29 cellular contexts compared by ENCODE assay signal in the genomic region with DNA sequence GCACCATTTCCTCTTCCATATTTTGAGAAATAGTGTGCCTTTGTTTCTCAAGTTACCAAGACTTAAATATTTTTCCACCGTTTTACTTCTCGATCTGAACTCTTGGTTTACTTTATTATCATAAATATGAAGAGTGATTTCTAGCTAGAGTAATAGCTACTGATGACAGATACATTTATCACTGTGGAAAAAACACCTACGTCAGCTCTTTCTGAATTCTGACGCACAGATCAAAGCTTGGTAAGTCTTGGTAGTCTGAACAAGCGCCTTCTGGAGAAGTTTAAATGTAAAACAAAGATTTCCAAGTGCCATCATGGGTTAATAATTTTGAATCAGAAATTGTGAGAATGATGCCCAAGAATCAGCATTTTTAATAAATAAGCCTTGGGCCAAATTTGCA.
"Had no signal": no experiment of that assay in that cellular context is flagged by ENCODE, and none has a peak within 500 bp of the region (broad histone marks: within the 10 kb centered on the region; RNA-seq: fewer than 3 reads in every experiment).

No MANE protein-coding gene starts in this region.

- H3K36me3 ChIP-seq: stomach, suprapubic skin, thoracic aorta, thyroid gland, tibial artery, tibial nerve, transverse colon, upper lobe of left lung, upper lobe of right lung, uterus, vagina had no signal

- H3K4me3 Mint-ChIP-seq: stimulated activated effector memory CD8-positive, alpha-beta T cell treated with anti-CD3 and anti-CD28 coated beads, Interleukin-12 subunit alpha, Interleukin-12 subunit beta, amount 100 ng/mL, for 72 hours; stimulated activated memory B cell treated with anti-CD40 and anti-IgM and Interleukin-4, amounts not matched to agents 10 μg/mL and 1 μg/mL and 100 μg/mL, for 72 hours; stimulated activated naive B cell treated with anti-CD40 and anti-IgM and Interleukin-4, amounts not matched to agents 10 μg/mL and 1 μg/mL and 100 μg/mL, for 72 hours; stimulated activated naive CD8-positive, alpha-beta T cell treated with anti-CD3 and anti-CD28 coated beads, Interleukin-15, amount 100 ng/mL, for 72 hours; stimulated activated naive CD8-positive, alpha-beta T cell treated with anti-CD3 and anti-CD28 coated beads, Interleukin-15, Interleukin-2, amounts not matched to agents 100 ng/mL and 50 ng/mL, for 24 hours; type B pancreatic cell had no signal

- H3K4me3 ChIP-seq: stomach, suprapubic skin, testis, thoracic aorta, thyroid gland, tibial artery, tibial nerve, transverse colon, upper lobe of left lung, upper lobe of right lung, uterus, vagina had no signal

- H3K9me3 ChIP-seq: stomach, suprapubic skin, testis, thoracic aorta, thyroid gland, tibial artery, tibial nerve, transverse colon, upper lobe of left lung, upper lobe of right lung, vagina had no signal

- H3K27me3 Mint-ChIP-seq: stimulated activated memory B cell treated with anti-CD40 and anti-IgM and Interleukin-4, amounts not matched to agents 10 μg/mL and 1 μg/mL and 100 μg/mL, for 72 hours; stimulated activated naive B cell treated with anti-CD40 and anti-IgM and Interleukin-4, amounts not matched to agents 10 μg/mL and 1 μg/mL and 100 μg/mL, for 72 hours; stimulated activated naive CD8-positive, alpha-beta T cell treated with anti-CD3 and anti-CD28 coated beads, Interleukin-15, amount 100 ng/mL, for 72 hours; stimulated activated naive CD8-positive, alpha-beta T cell treated with anti-CD3 and anti-CD28 coated beads, Interleukin-15, Interleukin-2, amounts not matched to agents 100 ng/mL and 50 ng/mL, for 24 hours had no signal

- ATAC-seq: stimulated activated effector memory CD8-positive, alpha-beta T cell treated with anti-CD3 and anti-CD28 coated beads, Interleukin-12 subunit alpha, Interleukin-12 subunit beta, amount 100 ng/mL, for 72 hours; stimulated activated memory B cell treated with anti-CD40 and anti-IgM and Interleukin-4, amounts not matched to agents 10 μg/mL and 1 μg/mL and 100 μg/mL, for 72 hours; stimulated activated naive B cell treated with anti-CD40 and anti-IgM and Interleukin-4, amounts not matched to agents 10 μg/mL and 1 μg/mL and 100 μg/mL, for 72 hours; stimulated activated naive CD8-positive, alpha-beta T cell treated with anti-CD3 and anti-CD28 coated beads, Interleukin-15, amount 100 ng/mL, for 72 hours; stimulated activated naive CD8-positive, alpha-beta T cell treated with anti-CD3 and anti-CD28 coated beads, Interleukin-15, Interleukin-2, amounts not matched to agents 100 U/mL and 50 U/mL, for 24 hours; upper lobe of right lung had no signal

- FAIRE-seq: urothelium cell line had no signal

- H3K36me3 Mint-ChIP-seq: stimulated activated effector memory CD8-positive, alpha-beta T cell treated with anti-CD3 and anti-CD28 coated beads, Interleukin-12 subunit alpha, Interleukin-12 subunit beta, amount 100 ng/mL, for 72 hours; stimulated activated memory B cell treated with anti-CD40 and anti-IgM and Interleukin-4, amounts not matched to agents 10 μg/mL and 1 μg/mL and 100 μg/mL, for 72 hours; stimulated activated naive B cell treated with anti-CD40 and anti-IgM and Interleukin-4, amounts not matched to agents 10 μg/mL and 1 μg/mL and 100 μg/mL, for 72 hours; type B pancreatic cell had no signal

- H3K4me1 ChIP-seq: stomach, suprapubic skin, testis, thyroid gland, tibial artery, tibial nerve, transverse colon, upper lobe of left lung, upper lobe of right lung, uterus, vagina had no signal

- H3K9me3 Mint-ChIP-seq: stimulated activated naive B cell treated with anti-CD40 and anti-IgM and Interleukin-4, amounts not matched to agents 10 μg/mL and 1 μg/mL and 100 μg/mL, for 72 hours; stimulated activated naive CD8-positive, alpha-beta T cell treated with anti-CD3 and anti-CD28 coated beads, Interleukin-15, Interleukin-2, amounts not matched to agents 100 ng/mL and 50 ng/mL, for 24 hours had no signal

- DNase-seq: stimulated activated CD4-positive, alpha-beta T cell treated with anti-CD3 and anti-CD28 coated beads, Interleukin-2, amount 100 ng/mL, for 48 hours; stimulated activated CD4-positive, alpha-beta T cell treated with anti-CD3 and anti-CD28 coated beads, Interleukin-4, amount 100 ng/mL, for 1 hour; stimulated activated CD4-positive, alpha-beta T cell treated with anti-CD3 and anti-CD28 coated beads, Interleukin-4, amount 100 ng/mL, for 24 hours; stimulated activated CD4-positive, alpha-beta T cell treated with anti-CD3 and anti-CD28 coated beads, Interleukin-4, amount 100 ng/mL, for 4 hours; stimulated activated CD8-positive, alpha-beta memory T cell treated with anti-CD3 and anti-CD28 coated beads, Interleukin-4, amount 100 ng/mL, for 48 hours; stimulated activated naive B cell treated with anti-CD40 and anti-IgM and Interleukin-4, amounts not matched to agents 10 μg/mL and 1 μg/mL and 100 μg/mL, for 72 hours; stimulated activated naive CD4-positive, alpha-beta T cell; stimulated activated naive CD4-positive, alpha-beta T cell treated with Interleukin-2 at 50 U/mL for 16 hours; stimulated activated naive CD8-positive, alpha-beta T cell treated with anti-CD3 and anti-CD28 coated beads, Interleukin-15, amount 100 ng/mL, for 72 hours; stimulated activated naive CD8-positive, alpha-beta T cell treated with anti-CD3 and anti-CD28 coated beads, Interleukin-15, Interleukin-2, amounts not matched to agents 100 U/mL and 50 U/mL, for 24 hours; stomach; substantia nigra; testis; thyroid gland; tibial artery; transverse colon; trophoblast cell; upper lobe of left lung; upper lobe of right lung; uterus had no signal

- H3K4me1 Mint-ChIP-seq: stimulated activated effector memory CD8-positive, alpha-beta T cell treated with anti-CD3 and anti-CD28 coated beads, Interleukin-12 subunit alpha, Interleukin-12 subunit beta, amount 100 ng/mL, for 72 hours; stimulated activated memory B cell treated with anti-CD40 and anti-IgM and Interleukin-4, amounts not matched to agents 10 μg/mL and 1 μg/mL and 100 μg/mL, for 72 hours; stimulated activated naive B cell treated with anti-CD40 and anti-IgM and Interleukin-4, amounts not matched to agents 10 μg/mL and 1 μg/mL and 100 μg/mL, for 72 hours; stimulated activated naive CD8-positive, alpha-beta T cell treated with anti-CD3 and anti-CD28 coated beads, Interleukin-15, amount 100 ng/mL, for 72 hours had no signal

- H3K27ac ChIP-seq: stomach, suprapubic skin, testis, thoracic aorta, thyroid gland, tibial artery, tibial nerve, transverse colon, upper lobe of left lung, upper lobe of right lung, uterus, vagina had no signal

- H3K27me3 ChIP-seq: stomach, suprapubic skin, testis, thyroid gland, tibial artery, tibial nerve, transverse colon, upper lobe of left lung, upper lobe of right lung, uterus, vagina had no signal

- H3K27ac Mint-ChIP-seq: stimulated activated effector memory CD8-positive, alpha-beta T cell treated with anti-CD3 and anti-CD28 coated beads, Interleukin-12 subunit alpha, Interleukin-12 subunit beta, amount 100 ng/mL, for 72 hours; stimulated activated memory B cell treated with anti-CD40 and anti-IgM and Interleukin-4, amounts not matched to agents 10 μg/mL and 1 μg/mL and 100 μg/mL, for 72 hours; stimulated activated naive B cell treated with anti-CD40 and anti-IgM and Interleukin-4, amounts not matched to agents 10 μg/mL and 1 μg/mL and 100 μg/mL, for 72 hours; stimulated activated naive CD8-positive, alpha-beta T cell treated with anti-CD3 and anti-CD28 coated beads, Interleukin-15, amount 100 ng/mL, for 72 hours; stimulated activated naive CD8-positive, alpha-beta T cell treated with anti-CD3 and anti-CD28 coated beads, Interleukin-15, Interleukin-2, amounts not matched to agents 100 ng/mL and 50 ng/mL, for 24 hours; type B pancreatic cell had no signal
